13 cellular contexts compared by ENCODE assay signal in genomic region chr1:234917495-234918188, GRCh38.
DNase-seq lines count a peak whose midpoint lies in the region; ATAC-seq, FAIRE-seq and TF ChIP-seq lines count a peak whose summit lies in the region.
"Had no signal": no experiment of that assay in that cellular context is flagged by ENCODE, and none has a peak within 500 bp of the region (broad histone marks: within the 10 kb centered on the region; RNA-seq: fewer than 3 reads in every experiment).

No MANE protein-coding gene starts in this region.

- no peak for TF ChIP-seq RAD21 in K562 (CRISPR knock-in tag; conservative IDR thresholded peaks at IDR 0.05 in 1 of 2, IDR thresholded peaks at IDR 0.05 in 1 of 2)

- no peak overlapping the region for H3K27ac Mint-ChIP-seq in T-helper 2 cell treated with Interferon-gamma antibody and Interleukin-4, amounts not matched to agents 5 μg/mL and 100 μg/mL, for 36 hours
- H3K27ac Mint-ChIP-seq: H9; stimulated activated effector memory CD8-positive, alpha-beta T cell treated with anti-CD3 and anti-CD28 coated beads, Interleukin-12 subunit alpha, Interleukin-12 subunit beta, amount 100 ng/mL, for 72 hours had no signal

- BruUV-seq in K562 (replicated peaks; lab: Mats Ljungman, UMichigan), result no TSS peak

- DNase-seq in K562 (ENCODE audit: extremely low read depth in 1 of 4, low spot score in 3 of 4) (no peak), left ventricle myocardium inferior (no peak), osteoblast (ENCODE audit: insufficient read length, low spot score, missing footprints) (no peak), transverse colon (no peak), ureter (ENCODE audit: low spot score) (no peak)
- no peak for DNase-seq in T-helper 2 cell treated with Interferon-gamma antibody and Interleukin-4, amounts not matched to agents 5 μg/mL and 100 μg/mL, for 36 hours (ENCODE audit: low spot score)
- DNase-seq: activated CD4-positive, CD25-positive, alpha-beta regulatory T cell; activated T-cell treated with anti-CD3 and anti-CD28 coated beads for 4 hours; H9; stimulated activated CD4-positive, alpha-beta T cell treated with anti-CD3 and anti-CD28 coated beads, Interleukin-4, amount 100 ng/mL, for 1 hour had no signal

- no peaks in the 10 kb centered on the region for H3K27me3 ChIP-seq in K562 (ENCODE audit: control insufficient read depth in 2 of 2, insufficient read depth in 2 of 2, low read length in 2 of 2)
- no peaks in the 10 kb centered on the region for H3K27me3 ChIP-seq in left ventricle myocardium inferior (ENCODE audit: low read depth)
- no peaks in the 10 kb centered on the region for H3K27me3 ChIP-seq in osteoblast (ENCODE audit: insufficient read depth, low read length)
- H3K27me3 ChIP-seq in transverse colon, result no peaks in the 10 kb centered on the region

- H3K9me3 ChIP-seq in K562 (replicated peaks; ENCODE audit: control insufficient read depth, insufficient read depth, low read depth, low read length) (no peaks in the 10 kb centered on the region; the same call in 1 of the 2 replicates), left ventricle myocardium inferior (replicated peaks) (peaks cover 7% of the 10 kb centered on the region), osteoblast (ENCODE audit: low read depth, low read length) (no peaks in the 10 kb centered on the region), transverse colon (no peaks in the 10 kb centered on the region)

- H3K4me1 Mint-ChIP-seq in T-helper 2 cell treated with Interferon-gamma antibody and Interleukin-4, amounts not matched to agents 5 μg/mL and 100 μg/mL, for 36 hours (ENCODE audit: low read depth), result peaks cover 6% of the 10 kb centered on the region

- intact Hi-C loops in K562 (cut with micrococcal nuclease) (loop anchor here (5.0 kb wide), 1 partner anchor 165 kb away; no protein-coding TSS in a partner anchor), left ventricle myocardium inferior (cut with micrococcal nuclease) (loop anchor here (5.0 kb wide), 2 partner anchors 160 to 195 kb away; no protein-coding TSS in a partner anchor), transverse colon (cut with DNase I; ENCODE audit: low total_unique reads) (loop anchor here (1.0 kb wide), 1 partner anchor 47 kb away; no protein-coding TSS in a partner anchor)

- no peak overlapping the region for H3K4me3 Mint-ChIP-seq in T-helper 2 cell treated with Interferon-gamma antibody and Interleukin-4, amounts not matched to agents 5 μg/mL and 100 μg/mL, for 36 hours
- H3K4me3 Mint-ChIP-seq: H9; stimulated activated effector memory CD8-positive, alpha-beta T cell treated with anti-CD3 and anti-CD28 coated beads, Interleukin-12 subunit alpha, Interleukin-12 subunit beta, amount 100 ng/mL, for 72 hours had no signal

- H3K4me2 ChIP-seq in K562 (ENCODE audit: insufficient read depth, low read length) (no peak overlapping the region), osteoblast (ENCODE audit: insufficient read depth, low read length) (no peak overlapping the region)

- POLR2A ChIA-PET in K562 (lab: Yijun Ruan, JAX), result interaction anchor here (0.6 to 1.3 kb wide), 4 partner anchors 9 to 190 kb away, joined by 3 to 4 read pairs (median 3); no protein-coding TSS in a partner anchor

- WGBS in K562 (ENCODE audit: insufficient coverage, low coverage, missing lambda C conversion rate), result 62% methylated on average over 22 of the region's 23 CpGs
- 83% methylated on average over 23 of the region's 23 CpGs; no CpG with 5 or more reads in 1 of the 2 donors for WGBS in transverse colon (ENCODE audit: low coverage in 1 of 2), 2 donors

- H3K36me3 Mint-ChIP-seq in T-helper 2 cell treated with Interferon-gamma antibody and Interleukin-4, amounts not matched to agents 5 μg/mL and 100 μg/mL, for 36 hours (ENCODE audit: low read depth), result peaks cover 3% of the 10 kb centered on the region
- H3K36me3 Mint-ChIP-seq: stimulated activated effector memory CD8-positive, alpha-beta T cell treated with anti-CD3 and anti-CD28 coated beads, Interleukin-12 subunit alpha, Interleukin-12 subunit beta, amount 100 ng/mL, for 72 hours had no signal

- peaks cover 3% of the 10 kb centered on the region for H3K9me3 Mint-ChIP-seq in T-helper 2 cell treated with Interferon-gamma antibody and Interleukin-4, amounts not matched to agents 5 μg/mL and 100 μg/mL, for 36 hours
- H3K9me3 Mint-ChIP-seq: stimulated activated effector memory CD8-positive, alpha-beta T cell treated with anti-CD3 and anti-CD28 coated beads, Interleukin-12 subunit alpha, Interleukin-12 subunit beta, amount 100 ng/mL, for 72 hours had no signal

- FAIRE-seq in K562 (lab: Jason Lieb, UNC), result no peak
- FAIRE-seq: G401.6 had no signal

- H3K27ac ChIP-seq in K562 (ENCODE audit: extremely low read depth, low read depth, low read length), result no peak overlapping the region
- peak overlapping the region; percentile 97 for H3K27ac ChIP-seq in left ventricle myocardium inferior (replicated peaks)
- peak overlapping the region; percentile 83 for H3K27ac ChIP-seq in osteoblast (ENCODE audit: low read depth, low read length)
- H3K27ac ChIP-seq in transverse colon, result peak overlapping the region; percentile 69 to 84 (median 77)

- H3K9me1 ChIP-seq in K562 (ENCODE audit: control insufficient read depth, insufficient read depth, low read length), result no peaks in the 10 kb centered on the region

- H3K27me3 Mint-ChIP-seq in T-helper 2 cell treated with Interferon-gamma antibody and Interleukin-4, amounts not matched to agents 5 μg/mL and 100 μg/mL, for 36 hours (ENCODE audit: low read depth), result no peaks in the 10 kb centered on the region

- H3K36me3 ChIP-seq in K562 (ENCODE audit: control insufficient read depth, insufficient read depth, low read length), result no peaks in the 10 kb centered on the region
- no peaks in the 10 kb centered on the region for H3K36me3 ChIP-seq in left ventricle myocardium inferior
- H3K36me3 ChIP-seq in osteoblast (ENCODE audit: insufficient read depth, low read length), result no peaks in the 10 kb centered on the region
- no peaks in the 10 kb centered on the region for H3K36me3 ChIP-seq in transverse colon

- peaks cover 17 to 19% of the 10 kb centered on the region in 2 experiments; a peak in 4 of 5 replicates for H3K4me1 ChIP-seq in K562 (replicated peaks in 1 of 2; ENCODE audit: control insufficient read depth in 2 of 2, insufficient read depth in 2 of 2, low read length in 2 of 2)
- H3K4me1 ChIP-seq in left ventricle myocardium inferior, result peaks cover 96% of the 10 kb centered on the region
- H3K4me1 ChIP-seq in osteoblast (ENCODE audit: insufficient read depth, low read length), result peaks cover 37% of the 10 kb centered on the region
- peaks cover 28 to 44% (median 34%) of the 10 kb centered on the region in 4 donors for H3K4me1 ChIP-seq in transverse colon

- H3K9ac ChIP-seq in K562 (ENCODE audit: insufficient read depth in 1 of 2, low read depth in 2 of 2, low read length in 2 of 2), result 0 out of 4 replicates have a peak overlapping the region, but pooled peaks of 1 of the 2 experiments have one; percentile 35

- peak overlapping the region; percentile 68; the same call in 1 of the 2 replicates for H2AFZ ChIP-seq in K562 (ENCODE audit: low read depth, low read length)
- H2AFZ ChIP-seq in osteoblast (ENCODE audit: low read length), result no peak overlapping the region

- no peak overlapping the region for H3K4me3 ChIP-seq in K562
- no peak overlapping the region for H3K4me3 ChIP-seq in left ventricle myocardium inferior
- no peak overlapping the region for H3K4me3 ChIP-seq in osteoblast (ENCODE audit: insufficient read depth, low read length)
- no peak overlapping the region for H3K4me3 ChIP-seq in transverse colon

- H3K79me2 ChIP-seq in K562 (ENCODE audit: control insufficient read depth, insufficient read depth, low read length) (no peaks in the 10 kb centered on the region), osteoblast (ENCODE audit: insufficient read depth, low read length) (no peaks in the 10 kb centered on the region)

- in situ Hi-C loops in K562 (cut with MboI) (no loop called here), transverse colon (cut with MboI; ENCODE audit: low pct_ligation_motif_present in 1 of 4, low pct_unique_long_range_greater_than_20kb in 1 of 4, low sequenced_read_pairs in 3 of 4) (no loop called here)

- no peak for TF ChIP-seq CTCF in K562 (IDR thresholded peaks at IDR 0.05 in 2 of 3, conservative IDR thresholded peaks at IDR 0.05 in 1 of 3; ENCODE audit: insufficient read depth in 2 of 3, low read depth in 1 of 3, low read length in 3 of 3)
- TF ChIP-seq CTCF in left ventricle myocardium inferior (IDR thresholded peaks at IDR 0.05; ENCODE audit: borderline replicate concordance), result no peak
- no peak for TF ChIP-seq CTCF in osteoblast (IDR thresholded peaks at IDR 0.05; ENCODE audit: extremely low read depth, low read depth, low read length)
- no peak for TF ChIP-seq CTCF in transverse colon (IDR thresholded peaks at IDR 0.05)

- ATAC-seq in K562, result no peak
- ATAC-seq in GM19397 (IDR thresholded peaks at IDR 0.05; ENCODE audit: unreplicated experiment), result no peak

- TF ChIP-seq EP300 in K562 (IDR thresholded peaks at IDR 0.05; ENCODE audit: low read length) (no peak), transverse colon (IDR thresholded peaks at IDR 0.05; ENCODE audit: low read depth) (no peak)

- CTCF ChIA-PET in K562 (lab: Yijun Ruan, JAX; ENCODE audit: low intra/inter-chr PET ratio), result no interaction called here

- no peaks in the 10 kb centered on the region for H4K20me1 ChIP-seq in K562 (replicated peaks; ENCODE audit: control insufficient read depth, insufficient read depth, low read length)
- no peaks in the 10 kb centered on the region for H4K20me1 ChIP-seq in osteoblast (ENCODE audit: insufficient read depth, low read length)

- no peak for TF ChIP-seq POLR2A in K562 (conservative IDR thresholded peaks at IDR 0.05)
- no peak for TF ChIP-seq POLR2A in transverse colon (IDR thresholded peaks at IDR 0.05)

TF ChIP-seq in K562, 482 proteins besides CTCF, POLR2A, EP300 and RAD21 (continues in another document):
- TF ChIP-seq ARID3B (CRISPR knock-in tag; IDR thresholded peaks at IDR 0.05; ENCODE audit: borderline replicate concordance), result 0 out of 2 replicates have a peak, but pooled peaks have one; percentile 68
- TF ChIP-seq TRIM24 (IDR thresholded peaks at IDR 0.05), result no peak
